In genomic region chr1:46196609-46197008, GRCh38 we compare ENCODE assay signal across 2 cellular contexts.
TF ChIP-seq lines count a peak whose summit lies in the region.

No MANE protein-coding gene starts in this region.

TF ChIP-seq in SK-N-SH, 30 proteins besides CTCF, POLR2A, EP300 and RAD21 (continued from another document):
- TF ChIP-seq USF2 (IDR thresholded peaks at IDR 0.05; ENCODE audit: borderline replicate concordance, low read depth, low read length) (no peak), FOXJ3 (CRISPR knock-in tag; IDR thresholded peaks at IDR 0.05) (no peak), YY1 (IDR thresholded peaks at IDR 0.05; ENCODE audit: low read depth) (no peak), POLR2AphosphoS5 (IDR thresholded peaks at IDR 0.05; ENCODE audit: low read depth, low read length) (no peak), RCOR1 (IDR thresholded peaks at IDR 0.05; ENCODE audit: low read length) (no peak), RXRA (IDR thresholded peaks at IDR 0.05; ENCODE audit: borderline replicate concordance, low read depth) (no peak), NFIC (IDR thresholded peaks at IDR 0.05; ENCODE audit: borderline replicate concordance) (no peak)
- TF ChIP-seq, protein P1, sequence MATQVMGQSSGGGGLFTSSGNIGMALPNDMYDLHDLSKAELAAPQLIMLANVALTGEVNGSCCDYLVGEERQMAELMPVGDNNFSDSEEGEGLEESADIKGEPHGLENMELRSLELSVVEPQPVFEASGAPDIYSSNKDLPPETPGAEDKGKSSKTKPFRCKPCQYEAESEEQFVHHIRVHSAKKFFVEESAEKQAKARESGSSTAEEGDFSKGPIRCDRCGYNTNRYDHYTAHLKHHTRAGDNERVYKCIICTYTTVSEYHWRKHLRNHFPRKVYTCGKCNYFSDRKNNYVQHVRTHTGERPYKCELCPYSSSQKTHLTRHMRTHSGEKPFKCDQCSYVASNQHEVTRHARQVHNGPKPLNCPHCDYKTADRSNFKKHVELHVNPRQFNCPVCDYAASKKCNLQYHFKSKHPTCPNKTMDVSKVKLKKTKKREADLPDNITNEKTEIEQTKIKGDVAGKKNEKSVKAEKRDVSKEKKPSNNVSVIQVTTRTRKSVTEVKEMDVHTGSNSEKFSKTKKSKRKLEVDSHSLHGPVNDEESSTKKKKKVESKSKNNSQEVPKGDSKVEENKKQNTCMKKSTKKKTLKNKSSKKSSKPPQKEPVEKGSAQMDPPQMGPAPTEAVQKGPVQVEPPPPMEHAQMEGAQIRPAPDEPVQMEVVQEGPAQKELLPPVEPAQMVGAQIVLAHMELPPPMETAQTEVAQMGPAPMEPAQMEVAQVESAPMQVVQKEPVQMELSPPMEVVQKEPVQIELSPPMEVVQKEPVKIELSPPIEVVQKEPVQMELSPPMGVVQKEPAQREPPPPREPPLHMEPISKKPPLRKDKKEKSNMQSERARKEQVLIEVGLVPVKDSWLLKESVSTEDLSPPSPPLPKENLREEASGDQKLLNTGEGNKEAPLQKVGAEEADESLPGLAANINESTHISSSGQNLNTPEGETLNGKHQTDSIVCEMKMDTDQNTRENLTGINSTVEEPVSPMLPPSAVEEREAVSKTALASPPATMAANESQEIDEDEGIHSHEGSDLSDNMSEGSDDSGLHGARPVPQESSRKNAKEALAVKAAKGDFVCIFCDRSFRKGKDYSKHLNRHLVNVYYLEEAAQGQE (IDR thresholded peaks at IDR 0.05; ENCODE audit: low read depth, low read length) = no peak
- TF ChIP-seq, protein P2, sequence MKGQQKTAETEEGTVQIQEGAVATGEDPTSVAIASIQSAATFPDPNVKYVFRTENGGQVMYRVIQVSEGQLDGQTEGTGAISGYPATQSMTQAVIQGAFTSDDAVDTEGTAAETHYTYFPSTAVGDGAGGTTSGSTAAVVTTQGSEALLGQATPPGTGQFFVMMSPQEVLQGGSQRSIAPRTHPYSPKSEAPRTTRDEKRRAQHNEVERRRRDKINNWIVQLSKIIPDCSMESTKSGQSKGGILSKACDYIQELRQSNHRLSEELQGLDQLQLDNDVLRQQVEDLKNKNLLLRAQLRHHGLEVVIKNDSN (IDR thresholded peaks at IDR 0.05; ENCODE audit: borderline replicate concordance, low read depth) = no peak
TF ChIP-seq in SK-N-SH: peak in this region for 0.

TF ChIP-seq in SK-N-SH treated with all-trans-retinoic acid at 6 μM for 48 hours, 23 proteins besides CTCF, POLR2A, EP300 and RAD21 (continued from another document):
- TF ChIP-seq CREB5 (CRISPR knock-in tag; IDR thresholded peaks at IDR 0.05; ENCODE audit: low read depth) (no peak), ZFP30 (CRISPR knock-in tag; IDR thresholded peaks at IDR 0.05) (no peak), ZC3H10 (CRISPR knock-in tag; IDR thresholded peaks at IDR 0.05) (no peak)
- TF ChIP-seq, protein P3, sequence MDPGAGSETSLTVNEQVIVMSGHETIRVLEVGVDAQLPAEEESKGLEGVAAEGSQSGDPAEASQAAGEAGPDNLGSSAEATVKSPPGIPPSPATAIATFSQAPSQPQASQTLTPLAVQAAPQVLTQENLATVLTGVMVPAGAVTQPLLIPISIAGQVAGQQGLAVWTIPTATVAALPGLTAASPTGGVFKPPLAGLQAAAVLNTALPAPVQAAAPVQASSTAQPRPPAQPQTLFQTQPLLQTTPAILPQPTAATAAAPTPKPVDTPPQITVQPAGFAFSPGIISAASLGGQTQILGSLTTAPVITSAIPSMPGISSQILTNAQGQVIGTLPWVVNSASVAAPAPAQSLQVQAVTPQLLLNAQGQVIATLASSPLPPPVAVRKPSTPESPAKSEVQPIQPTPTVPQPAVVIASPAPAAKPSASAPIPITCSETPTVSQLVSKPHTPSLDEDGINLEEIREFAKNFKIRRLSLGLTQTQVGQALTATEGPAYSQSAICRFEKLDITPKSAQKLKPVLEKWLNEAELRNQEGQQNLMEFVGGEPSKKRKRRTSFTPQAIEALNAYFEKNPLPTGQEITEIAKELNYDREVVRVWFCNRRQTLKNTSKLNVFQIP (CRISPR knock-in tag; IDR thresholded peaks at IDR 0.05; ENCODE audit: borderline replicate concordance, low read depth) = no peak
